ENCODE assay signal across 22 cellular contexts in genomic region chr12:53748072-53748840, GRCh38. TPM values are rescaled to one million over a fixed set of nuclear protein-coding genes. Genes with fewer than 3 reads are reported as not detected.
"Had no signal": no experiment of that assay in that cellular context is flagged by ENCODE, and none has a peak within 500 bp of the region (broad histone marks: within the 10 kb centered on the region; RNA-seq: fewer than 3 reads in every experiment).

No MANE protein-coding gene starts in this region.

- DNase-seq: activated CD4-positive, alpha-beta T cell treated with anti-CD3 and anti-CD28 coated beads, Interleukin-2, amount 50 U/mL, for 4 hours; activated CD4-positive, CD25-positive, alpha-beta regulatory T cell treated with anti-CD3 and anti-CD28 coated beads, Interleukin-2, amount 50 U/mL, for 72 hours; activated effector memory CD4-positive, alpha-beta T cell treated with anti-CD3 and anti-CD28 coated beads, Interleukin-2, amount 50 U/mL, for 16 hours; activated T-cell treated with anti-CD3 and anti-CD28 coated beads, Interleukin-2, amount 50 U/mL, for 24 hours; brain microvascular endothelial cell; cerebellar nuclear complex; dermis blood vessel endothelial cell; esophagus squamous epithelium; foreskin fibroblast; heart left ventricle; left ventricle myocardium superior; mesendoderm; right cardiac atrium; SW 1271 had no signal

- H3K9me3 Mint-ChIP-seq: activated T-cell treated with anti-CD3 and anti-CD28 coated beads, Interleukin-2, amount 50 U/mL, for 24 hours; neural crest cell; T-helper 2 cell treated with Interferon-gamma antibody and Interleukin-4, amounts not matched to agents 5 μg/mL and 100 μg/mL, for 36 hours had no signal

- H3K27ac Mint-ChIP-seq: activated naive CD8-positive, alpha-beta T cell; activated T-cell treated with anti-CD3 and anti-CD28 coated beads, Interleukin-2, amount 50 U/mL, for 24 hours; T-helper 2 cell treated with Interferon-gamma antibody and Interleukin-4, amounts not matched to agents 5 μg/mL and 100 μg/mL, for 36 hours had no signal

- H3K4me3 Mint-ChIP-seq: activated T-cell treated with anti-CD3 and anti-CD28 coated beads, Interleukin-2, amount 50 U/mL, for 24 hours; neural crest cell had no signal

- H3K4me2 ChIP-seq: smooth muscle cell had no signal

- ATAC-seq: heart left ventricle, left ventricle myocardium superior, right cardiac atrium had no signal

- H3K36me3 Mint-ChIP-seq: activated naive CD8-positive, alpha-beta T cell had no signal

- H3K79me2 ChIP-seq: parathyroid adenoma had no signal

- H3K36me3 ChIP-seq: brain microvascular endothelial cell, esophagus squamous epithelium, heart left ventricle, upper lobe of left lung had no signal

- H3K4me3 ChIP-seq: esophagus squamous epithelium, heart left ventricle, smooth muscle cell, upper lobe of left lung had no signal

- FAIRE-seq: endometrium, keratinocyte had no signal

- H3K9ac ChIP-seq: parathyroid adenoma had no signal

- H3K27ac ChIP-seq: brain microvascular endothelial cell, esophagus squamous epithelium, heart left ventricle, parathyroid adenoma, upper lobe of left lung had no signal

- H3K9me3 ChIP-seq: esophagus squamous epithelium, heart left ventricle, upper lobe of left lung had no signal

- H2AFZ ChIP-seq: parathyroid adenoma had no signal

RNA-seq across cellular contexts. Expression of gene CISTR, which starts 3.5 kb away (rescaled TPM):
- total RNA-seq: dermis blood vessel endothelial cell, esophagus squamous epithelium, smooth muscle cell, upper lobe of left lung had no signal
- polyA plus RNA-seq: keratinocyte, smooth muscle cell had no signal
